Comparison of ENCODE assay signal across 29 cellular contexts in the genomic region with DNA sequence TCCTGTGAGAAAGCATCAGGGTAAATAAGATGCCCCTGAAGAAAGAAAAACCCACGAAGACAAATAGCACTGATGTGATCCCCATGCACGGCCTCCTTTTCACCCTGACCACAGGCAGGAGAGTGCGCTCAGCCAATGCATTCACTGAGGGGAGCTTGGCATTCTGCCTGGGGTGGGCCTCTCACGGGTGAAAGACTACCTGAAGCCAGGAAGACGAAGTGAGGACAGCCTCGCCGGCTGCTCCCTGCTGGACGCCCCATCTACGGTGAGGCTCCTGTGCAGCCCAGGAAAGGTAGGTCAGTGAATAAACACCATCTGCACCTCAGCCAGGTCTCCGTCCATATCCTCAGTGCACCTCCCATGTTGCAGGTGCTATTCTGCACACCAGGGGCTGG. TPM values are rescaled to one million over a fixed set of nuclear protein-coding genes. Genes with fewer than 3 reads are reported as not detected.
"Had no signal": no experiment of that assay in that cellular context is flagged by ENCODE, and none has a peak within 500 bp of the region (broad histone marks: within the 10 kb centered on the region; RNA-seq: fewer than 3 reads in every experiment).

No MANE protein-coding gene starts in this region.

- H3K36me3 Mint-ChIP-seq: stimulated activated effector memory CD8-positive, alpha-beta T cell treated with anti-CD3 and anti-CD28 coated beads, Interleukin-12 subunit alpha, Interleukin-12 subunit beta, amount 100 ng/mL, for 72 hours had no signal

- H2AFZ ChIP-seq: parathyroid adenoma had no signal

- H3K27ac ChIP-seq: brain microvascular endothelial cell, foreskin keratinocyte, heart right ventricle, left lung, lower lobe of right lung, parathyroid adenoma, suprapubic skin, tibial artery had no signal

- H3K27ac Mint-ChIP-seq: activated CD4-positive, alpha-beta memory T cell treated with anti-CD3 and anti-CD28 coated beads, Interleukin-2, amount 10 ng/mL, durations not matched to agents 7 days and 5 days; activated CD4-positive, alpha-beta T cell treated with anti-CD3 and anti-CD28 coated beads, Interleukin-2, amount 10 ng/mL, durations not matched to agents 24 days and 14 days; activated T-helper 17 cell treated with anti-CD3 and anti-CD28 coated beads, Interleukin-2, amount 50 U/mL, for 72 hours; endodermal cell; nephron; stimulated activated effector memory CD8-positive, alpha-beta T cell treated with anti-CD3 and anti-CD28 coated beads, Interleukin-12 subunit alpha, Interleukin-12 subunit beta, amount 100 ng/mL, for 72 hours; T-helper 1 cell treated with Interleukin-12 subunit alpha and Interleukin-12 subunit beta and Interleukin-4 antibody, amounts not matched to agents 30 μg/mL and 1 μg/mL, for 36 hours had no signal

- H3K4me1 ChIP-seq: foreskin keratinocyte, heart right ventricle, left lung, lower lobe of right lung, parathyroid adenoma had no signal

- H3K27me3 Mint-ChIP-seq: activated CD4-positive, alpha-beta memory T cell treated with anti-CD3 and anti-CD28 coated beads, Interleukin-2, amount 10 ng/mL, durations not matched to agents 7 days and 5 days; activated CD4-positive, alpha-beta T cell treated with anti-CD3 and anti-CD28 coated beads, Interleukin-2, amount 10 ng/mL, durations not matched to agents 24 days and 14 days had no signal

- H3K9ac ChIP-seq: parathyroid adenoma, SK-N-SH had no signal

- H3K4me3 ChIP-seq: heart right ventricle, left lung, lower lobe of right lung, stomach, suprapubic skin, tibial artery had no signal

- H3K9me3 ChIP-seq: heart right ventricle, left lung, lower lobe of right lung, SK-N-SH, stomach, suprapubic skin, tibial artery had no signal

- H3K9me3 Mint-ChIP-seq: activated CD4-positive, alpha-beta memory T cell treated with anti-CD3 and anti-CD28 coated beads, Interleukin-2, amount 10 ng/mL, durations not matched to agents 7 days and 5 days; activated CD4-positive, alpha-beta T cell treated with anti-CD3 and anti-CD28 coated beads, Interleukin-2, amount 10 ng/mL, durations not matched to agents 24 days and 14 days; activated T-cell treated with anti-CD3 and anti-CD28 coated beads, Interleukin-2, amount 50 U/mL, for 4 hours; activated T-helper 17 cell treated with anti-CD3 and anti-CD28 coated beads, Interleukin-2, amount 50 U/mL, for 72 hours; endodermal cell; nephron; stimulated activated effector memory CD8-positive, alpha-beta T cell treated with anti-CD3 and anti-CD28 coated beads, Interleukin-12 subunit alpha, Interleukin-12 subunit beta, amount 100 ng/mL, for 72 hours; T-helper 1 cell treated with Interleukin-12 subunit alpha and Interleukin-12 subunit beta and Interleukin-4 antibody, amounts not matched to agents 30 μg/mL and 1 μg/mL, for 36 hours had no signal

- DNase-seq: activated CD4-positive, alpha-beta memory T cell treated with anti-CD3 and anti-CD28 coated beads, Interleukin-2, amount 10 ng/mL, durations not matched to agents 7 days and 5 days; activated CD4-positive, alpha-beta T cell treated with anti-CD3 and anti-CD28 coated beads, Interleukin-2, amount 10 ng/mL, durations not matched to agents 24 days and 14 days; activated CD4-positive, CD25-positive, alpha-beta regulatory T cell treated with anti-CD3 and anti-CD28 coated beads, Interleukin-2, amount 50 U/mL, for 72 hours; activated gamma-delta T cell treated with Interleukin-2 at 50 U/mL for 16 hours; activated naive CD4-positive, alpha-beta T cell treated with anti-CD3 and anti-CD28 coated beads, Interleukin-2, amount 50 U/mL, for 16 hours; activated T-cell treated with anti-CD3 and anti-CD28 coated beads, Interleukin-2, amount 50 U/mL, for 4 hours; amniotic stem cell; brain microvascular endothelial cell; endodermal cell; foreskin keratinocyte; heart right ventricle; left lung; lower lobe of right lung; mesenchymal stem cell; SK-N-SH; stimulated activated CD4-positive, alpha-beta T cell treated with anti-CD3 and anti-CD28 coated beads, Interleukin-4, amount 100 ng/mL, for 1 hour; stomach; SW 1271; T1000; tibial artery had no signal

- H3K79me2 ChIP-seq: parathyroid adenoma had no signal

- H3K36me3 ChIP-seq: brain microvascular endothelial cell, left lung, lower lobe of right lung, stomach, suprapubic skin had no signal

- H3K4me3 Mint-ChIP-seq: activated CD4-positive, alpha-beta memory T cell treated with anti-CD3 and anti-CD28 coated beads, Interleukin-2, amount 10 ng/mL, durations not matched to agents 7 days and 5 days; activated CD4-positive, alpha-beta T cell treated with anti-CD3 and anti-CD28 coated beads, Interleukin-2, amount 10 ng/mL, durations not matched to agents 24 days and 14 days; activated T-cell treated with anti-CD3 and anti-CD28 coated beads, Interleukin-2, amount 50 U/mL, for 4 hours; activated T-helper 17 cell treated with anti-CD3 and anti-CD28 coated beads, Interleukin-2, amount 50 U/mL, for 72 hours; endodermal cell; nephron; stimulated activated effector memory CD8-positive, alpha-beta T cell treated with anti-CD3 and anti-CD28 coated beads, Interleukin-12 subunit alpha, Interleukin-12 subunit beta, amount 100 ng/mL, for 72 hours; T-helper 1 cell treated with Interleukin-12 subunit alpha and Interleukin-12 subunit beta and Interleukin-4 antibody, amounts not matched to agents 30 μg/mL and 1 μg/mL, for 36 hours had no signal

- H3K27me3 ChIP-seq: brain microvascular endothelial cell, foreskin keratinocyte, suprapubic skin, tibial artery had no signal

- H3K4me1 Mint-ChIP-seq: activated CD4-positive, alpha-beta memory T cell treated with anti-CD3 and anti-CD28 coated beads, Interleukin-2, amount 10 ng/mL, durations not matched to agents 7 days and 5 days; activated CD4-positive, alpha-beta T cell treated with anti-CD3 and anti-CD28 coated beads, Interleukin-2, amount 10 ng/mL, durations not matched to agents 24 days and 14 days; activated T-helper 17 cell treated with anti-CD3 and anti-CD28 coated beads, Interleukin-2, amount 50 U/mL, for 72 hours; stimulated activated effector memory CD8-positive, alpha-beta T cell treated with anti-CD3 and anti-CD28 coated beads, Interleukin-12 subunit alpha, Interleukin-12 subunit beta, amount 100 ng/mL, for 72 hours had no signal

- H3K4me2 ChIP-seq: SK-N-SH had no signal

- FAIRE-seq: astrocyte had no signal

RNA-seq across cellular contexts. Expression of a gene that starts 32.0 kb away (rescaled TPM):
- total RNA-seq: activated CD4-positive, alpha-beta memory T cell treated with anti-CD3 and anti-CD28 coated beads, Interleukin-2, amount 10 ng/mL, durations not matched to agents 7 days and 5 days; activated CD4-positive, alpha-beta T cell treated with anti-CD3 and anti-CD28 coated beads, Interleukin-2, amount 10 ng/mL, durations not matched to agents 24 days and 14 days; activated T-cell treated with anti-CD3 and anti-CD28 coated beads, Interleukin-2, amount 50 U/mL, for 4 hours; activated T-helper 17 cell treated with anti-CD3 and anti-CD28 coated beads, Interleukin-2, amount 50 U/mL, for 72 hours; chondrocyte; foreskin keratinocyte; myocyte had no signal
- polyA plus RNA-seq: foreskin keratinocyte, SK-N-SH had no signal
